10 cellular contexts compared by ENCODE assay signal in genomic region chr5:43485406-43485805, GRCh38. TPM values are rescaled to one million over a fixed set of nuclear protein-coding genes. Genes with fewer than 3 reads are reported as not detected.
DNase-seq lines count a peak whose midpoint lies in the region; ATAC-seq and TF ChIP-seq lines count a peak whose summit lies in the region.
"Had no signal": no experiment of that assay in that cellular context is flagged by ENCODE, and none has a peak within 500 bp of the region (broad histone marks: within the 10 kb centered on the region; RNA-seq: fewer than 3 reads in every experiment).

No MANE protein-coding gene starts in this region.

- intact Hi-C loops in breast epithelium (cut with DNase I; ENCODE audit: low total_unique reads) = no loop called here

- DNase-seq in NCI-H2171 treated with DMSO at 0.1 percent for 48 hours (lab: John Stamatoyannopoulos, UW) (peak; percentile 11), NCI-H2171 (lab: John Stamatoyannopoulos, UW) (no peak), NOMO-1 treated with dmso at 0.1 percent for 144 hours (lab: John Stamatoyannopoulos, UW; ENCODE audit: unreplicated experiment) (peak; percentile 85), breast epithelium (ENCODE audit: low spot score in 2 of 2) (no peak), mesenteric fat pad (ENCODE audit: low spot score) (no peak)
- DNase-seq in activated CD4-positive, CD25-positive, alpha-beta regulatory T cell (lab: John Stamatoyannopoulos, UW) = no peak
- DNase-seq: GOT3, stomach had no signal

- H2AFZ ChIP-seq in parathyroid adenoma = peak overlapping the region; percentile 91

- H3K27ac ChIP-seq in breast epithelium (peak overlapping the region; percentile 35 to 92), parathyroid adenoma (no peak overlapping the region)

- H3K9ac ChIP-seq in parathyroid adenoma = no peak overlapping the region

- H3K4me1 ChIP-seq in breast epithelium = peaks cover 0 to 5% of the 10 kb centered on the region in 2 donors
- H3K4me1 ChIP-seq in parathyroid adenoma = peaks cover 10% of the 10 kb centered on the region

- TF ChIP-seq CTCF in breast epithelium (IDR thresholded peaks at IDR 0.05) (no peak), parathyroid adenoma (IDR thresholded peaks at IDR 0.05) (no peak)

- H3K9me3 ChIP-seq in breast epithelium (no peaks in the 10 kb centered on the region), parathyroid adenoma (ENCODE audit: control insufficient read depth, low read length) (no peaks in the 10 kb centered on the region)
- H3K9me3 ChIP-seq: stomach had no signal

- no peak for TF ChIP-seq POLR2A in breast epithelium (IDR thresholded peaks at IDR 0.05)

- no peaks in the 10 kb centered on the region for H3K27me3 ChIP-seq in breast epithelium
- no peaks in the 10 kb centered on the region for H3K27me3 ChIP-seq in parathyroid adenoma (ENCODE audit: control insufficient read depth, insufficient read depth, low read length)
- H3K27me3 ChIP-seq: stomach had no signal

- H3K79me2 ChIP-seq in parathyroid adenoma = no peaks in the 10 kb centered on the region

- H3K36me3 ChIP-seq in breast epithelium (no peaks in the 10 kb centered on the region), parathyroid adenoma (ENCODE audit: control insufficient read depth, insufficient read depth, low read length) (no peaks in the 10 kb centered on the region)

- H3K4me2 ChIP-seq in parathyroid adenoma (ENCODE audit: low read length) = no peak overlapping the region

- no peak overlapping the region for H3K4me3 ChIP-seq in breast epithelium
- H3K4me3 ChIP-seq in parathyroid adenoma (ENCODE audit: low read depth, low read length) = no peak overlapping the region

- no peak for ATAC-seq in HG02798 (IDR thresholded peaks at IDR 0.05; ENCODE audit: poor library complexity, unreplicated experiment)

RNA-seq across cellular contexts. Expression of gene TMEM267, which starts 1.7 kb away (rescaled TPM):
- 10 to 100 TPM; 11.7 to 21.7 (median 16.1) TPM for total RNA-seq in breast epithelium
- 11.0 TPM for total RNA-seq in mesenteric fat pad

RNA-seq across cellular contexts. Expression of gene C5orf34, which starts 29.5 kb away (rescaled TPM):
- total RNA-seq in breast epithelium (10 to 100 TPM in 1 of 3 donors, 1 to 10 TPM in 2; 1.8 to 12.9 (median 3.3) TPM), mesenteric fat pad (1.2 TPM)

Comparison
In these comparisons a context has a peak if more than half of its experiments do, and no peak if none do; other contexts are left out.
1. DNase-seq: peak in NCI-H2171 treated with DMSO at 0.1 percent for 48 hours (single experiment) and NOMO-1 treated with dmso at 0.1 percent for 144 hours (single experiment); none in NCI-H2171 (single experiment), breast epithelium (0 of 2), activated CD4-positive, CD25-positive, alpha-beta regulatory T cell (0 of 4) and mesenteric fat pad (single experiment).